Comparison of ENCODE assay signal across 12 cellular contexts in the genomic region with DNA sequence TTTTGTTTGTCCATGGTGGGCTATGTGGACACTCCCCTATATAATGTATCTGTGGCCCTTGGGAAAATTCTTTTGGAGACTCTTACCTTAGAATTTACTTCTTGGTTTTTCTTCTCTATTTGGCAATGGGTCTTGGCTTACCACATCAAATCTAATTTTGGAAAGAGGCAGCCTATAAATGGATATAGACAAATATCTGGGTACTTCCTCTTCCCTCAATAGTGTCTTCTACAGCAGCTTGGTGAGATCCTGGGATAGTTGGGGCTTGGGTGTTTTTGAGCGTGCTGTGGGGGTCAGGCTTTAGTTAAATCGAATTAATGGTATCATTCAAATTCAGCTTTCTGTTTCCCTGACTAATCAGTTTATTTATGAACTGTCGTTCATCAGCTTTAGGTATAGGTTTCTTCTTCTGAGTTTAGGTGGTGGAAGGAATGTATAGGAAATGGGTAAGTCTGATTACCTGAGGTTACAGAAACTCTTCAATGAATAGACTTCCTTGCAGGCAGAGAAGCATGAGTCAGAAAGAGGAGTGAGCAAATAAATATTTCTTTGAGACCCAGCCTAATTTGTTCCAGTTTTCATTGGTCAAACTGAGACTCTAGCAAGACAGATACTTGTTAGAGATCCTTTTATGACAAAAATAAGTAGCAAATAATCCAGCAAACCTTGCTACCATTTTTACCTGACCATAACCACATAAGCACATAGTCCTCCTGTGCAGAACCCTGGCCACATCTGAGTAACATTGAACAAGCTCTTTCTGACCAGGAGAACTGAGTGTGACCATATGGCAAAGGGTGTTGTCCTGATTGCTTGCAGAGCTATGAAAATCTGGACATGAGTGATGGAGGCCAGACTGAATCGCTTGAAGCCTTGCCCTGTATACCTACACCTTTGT.
DNase-seq lines count a peak whose midpoint lies in the region; ATAC-seq and TF ChIP-seq lines count a peak whose summit lies in the region.
"Had no signal": no experiment of that assay in that cellular context is flagged by ENCODE, and none has a peak within 500 bp of the region (broad histone marks: within the 10 kb centered on the region; RNA-seq: fewer than 3 reads in every experiment).

No MANE protein-coding gene starts in this region.

- H3K27me3 Mint-ChIP-seq in endothelial cell (ENCODE audit: unreplicated experiment): peaks cover 2% of the 10 kb centered on the region

- no peaks in the 10 kb centered on the region for H3K9me3 Mint-ChIP-seq in endothelial cell (ENCODE audit: unreplicated experiment)

- H3K4me1 Mint-ChIP-seq in endothelial cell (ENCODE audit: unreplicated experiment): peaks cover 14% of the 10 kb centered on the region

- intact Hi-C loops in Right ventricle myocardium superior (cut with DNase I): no loop called here
- intact Hi-C loops in Right ventricle myocardium inferior (cut with DNase I): no loop called here

- ATAC-seq in Right ventricle myocardium superior (ENCODE audit: poor library complexity): peak; percentile 25
- no peak for ATAC-seq in Right ventricle myocardium inferior
- no peak for ATAC-seq in GM19463 (IDR thresholded peaks at IDR 0.05; ENCODE audit: unreplicated experiment)
- ATAC-seq: K562 had no signal

- DNase-seq in Right ventricle myocardium superior (no peak), Right ventricle myocardium inferior (ENCODE audit: missing footprints) (no peak), RWPE1 (ENCODE audit: low spot score) (peak; percentile 61), epithelial cell of prostate (ENCODE audit: low read depth, low spot score) (peak; percentile 43), SW480 (ENCODE audit: low spot score) (no peak), endothelial cell (ENCODE audit: low spot score) (no peak), DMS 273 (lab: John Stamatoyannopoulos, UW; ENCODE audit: unreplicated experiment) (no peak)
- DNase-seq: erythroblast, islet precursor cell, pancreas had no signal

- TF ChIP-seq CTCF in RWPE1 (conservative IDR thresholded peaks at IDR 0.05; ENCODE audit: low read depth) (no peak), endothelial cell (IDR thresholded peaks at IDR 0.05; ENCODE audit: unreplicated experiment) (no peak)

- POLR2A ChIA-PET in RWPE1 (lab: Yijun Ruan, JAX; ENCODE audit: low non-redundant PET): no interaction called here

- H3K36me3 Mint-ChIP-seq in endothelial cell (ENCODE audit: low read depth, unreplicated experiment): peaks cover 4% of the 10 kb centered on the region

- H3K27ac Mint-ChIP-seq in endothelial cell (ENCODE audit: unreplicated experiment): no peak overlapping the region

- no peak overlapping the region for H3K27ac ChIP-seq in RWPE1
- peak overlapping the region; percentile 98 for H3K27ac ChIP-seq in epithelial cell of prostate
- H3K27ac ChIP-seq: pancreas had no signal

- CTCF ChIA-PET in RWPE1 (lab: Yijun Ruan, JAX): interaction anchor here (0.6 to 0.7 kb wide), 2 partner anchors 137 to 394 kb away, joined by 3 read pairs; no protein-coding TSS in a partner anchor

- no peak overlapping the region for H3K4me3 Mint-ChIP-seq in endothelial cell (ENCODE audit: unreplicated experiment)

Comparison
In these comparisons a context has a peak if more than half of its experiments do, and no peak if none do; other contexts are left out.
1. DNase-seq: peak in RWPE1 (single experiment) and epithelial cell of prostate (single experiment); none in Right ventricle myocardium superior (single experiment), Right ventricle myocardium inferior (single experiment), SW480 (single experiment), endothelial cell (single experiment) and DMS 273 (single experiment).